ENCODE assay signal across 17 cellular contexts in genomic region chr18:56913970-56914369, GRCh38.
DNase-seq lines count a peak whose midpoint lies in the region; ATAC-seq and TF ChIP-seq lines count a peak whose summit lies in the region.
"Had no signal": no experiment of that assay in that cellular context is flagged by ENCODE, and none has a peak within 500 bp of the region (broad histone marks: within the 10 kb centered on the region; RNA-seq: fewer than 3 reads in every experiment).

No MANE protein-coding gene starts in this region.

- H2BK5ac ChIP-seq in trophoblast cell (ENCODE audit: low read depth, low read length, poor library complexity): no peak overlapping the region

- DNase-seq in cardiac muscle cell (ENCODE audit: low read depth in 1 of 2, low spot score in 1 of 2): no peak
- DNase-seq in Right ventricle myocardium superior: no peak
- no peak for DNase-seq in HEK293T (ENCODE audit: extremely low spot score)
- peak; percentile 64 for DNase-seq in endodermal cell
- DNase-seq in upper lobe of right lung: no peak
- DNase-seq in trophoblast cell: no peak
- DNase-seq: CD4-positive, alpha-beta memory T cell; H7; MV-4-11; NCI-H1930; NCI-H526 had no signal

- H3K23ac ChIP-seq in trophoblast cell (ENCODE audit: low read length): no peak overlapping the region

- no peaks in the 10 kb centered on the region for H3K79me2 ChIP-seq in trophoblast cell (ENCODE audit: control insufficient read depth, insufficient read depth, low read length, poor library complexity)

- no peak overlapping the region for H3K4me3 ChIP-seq in cardiac muscle cell
- H3K4me3 ChIP-seq in endodermal cell (ENCODE audit: low read length): peak overlapping the region; percentile 3
- no peak overlapping the region for H3K4me3 ChIP-seq in upper lobe of right lung
- no peak overlapping the region for H3K4me3 ChIP-seq in trophoblast cell (ENCODE audit: low read depth, low read length)
- H3K4me3 ChIP-seq: BLaER1, SK-N-MC had no signal

- peak overlapping the region; percentile 5 for H3K27ac ChIP-seq in cardiac muscle cell
- H3K27ac ChIP-seq in endodermal cell (ENCODE audit: low read depth, low read length): peak overlapping the region; percentile 29
- H3K27ac ChIP-seq in upper lobe of right lung: no peak overlapping the region
- no peak overlapping the region for H3K27ac ChIP-seq in trophoblast cell (ENCODE audit: low read depth, low read length)
- H3K27ac ChIP-seq: BLaER1, HL-60, KMS-11, SK-N-MC had no signal

- no peak overlapping the region for H3K18ac ChIP-seq in trophoblast cell (ENCODE audit: low read length)

- H3K36me3 ChIP-seq in cardiac muscle cell (no peaks in the 10 kb centered on the region), endodermal cell (ENCODE audit: control insufficient read depth, insufficient read depth, low read length) (no peaks in the 10 kb centered on the region), upper lobe of right lung (no peaks in the 10 kb centered on the region), trophoblast cell (ENCODE audit: control insufficient read depth in 1 of 2, insufficient read depth in 2 of 2, low read length in 2 of 2) (no peaks in the 10 kb centered on the region)
- H3K36me3 ChIP-seq: BLaER1 had no signal

- H3K27me3 Mint-ChIP-seq in endodermal cell (ENCODE audit: insufficient read depth): peaks cover 4% of the 10 kb centered on the region
- H3K27me3 Mint-ChIP-seq: CD4-positive, alpha-beta memory T cell had no signal

- no peak overlapping the region for H4K8ac ChIP-seq in trophoblast cell (ENCODE audit: low read depth, low read length)

- H3K4me1 ChIP-seq in cardiac muscle cell (ENCODE audit: low read depth): peaks cover 2% of the 10 kb centered on the region
- H3K4me1 ChIP-seq in endodermal cell (ENCODE audit: control insufficient read depth, insufficient read depth, low read length): no peaks in the 10 kb centered on the region
- no peaks in the 10 kb centered on the region for H3K4me1 ChIP-seq in upper lobe of right lung
- H3K4me1 ChIP-seq in trophoblast cell (ENCODE audit: control insufficient read depth in 1 of 2, insufficient read depth in 2 of 2, low read length in 2 of 2): no peaks in the 10 kb centered on the region
- H3K4me1 ChIP-seq: BLaER1 had no signal

- H3K9me3 ChIP-seq in cardiac muscle cell (ENCODE audit: low read depth) (no peaks in the 10 kb centered on the region), endodermal cell (ENCODE audit: control insufficient read depth, low read length) (no peaks in the 10 kb centered on the region), upper lobe of right lung (no peaks in the 10 kb centered on the region), trophoblast cell (ENCODE audit: insufficient read depth, low read depth, low read length) (no peaks in the 10 kb centered on the region)
- H3K9me3 ChIP-seq: BLaER1 had no signal

- H3K79me1 ChIP-seq in trophoblast cell (ENCODE audit: low read length): no peaks in the 10 kb centered on the region

- POLR2A ChIA-PET in HEK293T (lab: Yijun Ruan, JAX): no interaction called here

- peak overlapping the region; percentile 42 for H3K27ac Mint-ChIP-seq in endodermal cell
- H3K27ac Mint-ChIP-seq: CD4-positive, alpha-beta memory T cell had no signal

- no peak for TF ChIP-seq CTCF in cardiac muscle cell (IDR thresholded peaks at IDR 0.05; ENCODE audit: low read depth, low read length)
- no peak for TF ChIP-seq CTCF in endodermal cell (conservative IDR thresholded peaks at IDR 0.05)
- TF ChIP-seq CTCF in upper lobe of right lung (IDR thresholded peaks at IDR 0.05): no peak

- intact Hi-C loops in Right ventricle myocardium superior (cut with DNase I): no loop called here
- intact Hi-C loops in upper lobe of right lung (cut with DNase I): no loop called here

- no peak overlapping the region for H3K4ac ChIP-seq in trophoblast cell (ENCODE audit: low read depth, low read length)

- CTCF ChIA-PET in HEK293T (lab: Yijun Ruan, JAX): interaction anchor here (0.6 kb wide), 1 partner anchor 1418 kb away, joined by 5 read pairs; no protein-coding TSS in a partner anchor

- H4K12ac ChIP-seq in trophoblast cell (ENCODE audit: low read depth, low read length): no peak overlapping the region

- ATAC-seq in Right ventricle myocardium superior (ENCODE audit: poor library complexity): no peak
- ATAC-seq in upper lobe of right lung: no peak
- ATAC-seq in GM21423 (IDR thresholded peaks at IDR 0.05; ENCODE audit: unreplicated experiment): no peak
- ATAC-seq: Right ventricle myocardium inferior had no signal

- no peak overlapping the region for H3K4me2 ChIP-seq in trophoblast cell (ENCODE audit: low read length)
- H3K4me2 ChIP-seq: BLaER1, KMS-11 had no signal

- H2BK120ac ChIP-seq in trophoblast cell (ENCODE audit: insufficient read depth, low read length, poor library complexity): no peak overlapping the region

- no peak overlapping the region for H3K14ac ChIP-seq in trophoblast cell (ENCODE audit: low read length)

- H3K27me3 ChIP-seq in cardiac muscle cell (no peaks in the 10 kb centered on the region), endodermal cell (ENCODE audit: control insufficient read depth, insufficient read depth, low read length, poor library complexity, severe bottlenecking) (no peaks in the 10 kb centered on the region), upper lobe of right lung (no peaks in the 10 kb centered on the region), trophoblast cell (ENCODE audit: insufficient read depth, low read length) (no peaks in the 10 kb centered on the region)
- H3K27me3 ChIP-seq: BLaER1 had no signal

- H3K4me3 Mint-ChIP-seq in endodermal cell: no peak overlapping the region
- H3K4me3 Mint-ChIP-seq: CD4-positive, alpha-beta memory T cell had no signal

- H3K9ac ChIP-seq in endodermal cell (ENCODE audit: extremely low read depth, low read length, poor library complexity, severe bottlenecking): no peak overlapping the region
- no peak overlapping the region for H3K9ac ChIP-seq in trophoblast cell (ENCODE audit: low read length)
- H3K9ac ChIP-seq: BLaER1, KMS-11 had no signal

- H4K91ac ChIP-seq in trophoblast cell (ENCODE audit: low read depth, low read length): no peak overlapping the region

- no peaks in the 10 kb centered on the region for H3K9me3 Mint-ChIP-seq in endodermal cell

- WGBS in endodermal cell (ENCODE audit: insufficient coverage in 1 of 2, insufficient read length in 1 of 2), 2 experiments: 36 to 50% methylated on average over 4 of the region's 4 CpGs
- WGBS in trophoblast cell (ENCODE audit: extremely low coverage, insufficient coverage, insufficient read length): no CpG with 5 or more reads among the region's 4 CpGs

- no peaks in the 10 kb centered on the region for H3K36me3 Mint-ChIP-seq in endodermal cell (ENCODE audit: low read depth)

- no peak overlapping the region for H2AFZ ChIP-seq in trophoblast cell (ENCODE audit: insufficient read depth, low read length, poor library complexity)

- peaks cover 19% of the 10 kb centered on the region for H3K4me1 Mint-ChIP-seq in endodermal cell

- no peak overlapping the region for H2BK12ac ChIP-seq in trophoblast cell (ENCODE audit: low read length)

- no peak overlapping the region for H2AK5ac ChIP-seq in trophoblast cell (ENCODE audit: low read length)

TF ChIP-seq in HEK293T, 16 proteins besides CTCF, POLR2A, EP300 and RAD21:
- TF ChIP-seq FOXK2 (IDR thresholded peaks at IDR 0.05): no peak
- TF ChIP-seq TARDBP (IDR thresholded peaks at IDR 0.05): no peak
- TF ChIP-seq LEF1 (IDR thresholded peaks at IDR 0.05; ENCODE audit: borderline replicate concordance): no peak
- peak; percentile 50; the same call in 1 of the 2 replicates for TF ChIP-seq PKNOX1 (IDR thresholded peaks at IDR 0.05)

Comparison
In these comparisons a context has a peak if more than half of its experiments do, and no peak if none do; other contexts are left out.
1. H3K27ac ChIP-seq: peak in cardiac muscle cell (single experiment) and endodermal cell (single experiment); none in upper lobe of right lung (single experiment) and trophoblast cell (single experiment).